In the genomic region with DNA sequence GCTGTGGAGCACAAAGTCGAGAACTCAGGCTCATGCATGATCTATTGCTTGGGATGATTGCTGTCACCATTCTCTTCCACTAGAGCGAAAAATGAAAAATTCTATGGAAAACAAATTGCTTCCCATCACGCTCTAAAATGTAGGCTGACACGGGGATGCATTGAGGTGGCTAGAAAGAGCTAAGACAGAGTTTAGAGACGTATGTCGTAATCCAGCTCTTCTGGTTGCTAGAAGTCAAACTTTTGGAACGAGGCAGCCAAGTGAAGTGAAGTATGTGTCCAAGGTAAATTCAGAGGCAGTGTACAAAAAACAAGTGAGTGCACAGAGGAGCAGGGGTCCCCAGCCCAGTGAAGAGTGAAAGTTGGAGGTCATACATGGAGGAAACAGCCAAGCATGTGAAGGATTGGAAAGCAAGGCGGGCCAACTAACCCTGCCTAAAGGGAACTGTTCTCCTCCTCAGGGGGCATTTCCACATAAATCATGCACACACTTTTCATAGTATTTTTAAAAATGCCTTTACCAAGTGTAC, we compare ENCODE assay signal across 17 cellular contexts.
"Had no signal": no experiment of that assay in that cellular context is flagged by ENCODE, and none has a peak within 500 bp of the region (broad histone marks: within the 10 kb centered on the region; RNA-seq: fewer than 3 reads in every experiment).

No MANE protein-coding gene starts in this region.

- H3K4me2 ChIP-seq: hepatocyte had no signal

- H3K4me1 ChIP-seq: esophagus squamous epithelium, upper lobe of right lung, vagina had no signal

- H3K27me3 ChIP-seq: esophagus squamous epithelium, foreskin keratinocyte, hepatocyte, ovary, tibial nerve, vagina had no signal

- H3K27ac ChIP-seq: esophagus squamous epithelium, foreskin keratinocyte, hepatocyte, neutrophil, ovary, upper lobe of right lung, vagina had no signal

- ATAC-seq: effector memory CD8-positive, alpha-beta T cell; foreskin keratinocyte; left cardiac atrium; naive thymus-derived CD4-positive, alpha-beta T cell; right cardiac atrium; stimulated activated memory B cell treated with anti-CD40 and anti-IgM and Interleukin-4, amounts not matched to agents 10 μg/mL and 1 μg/mL and 100 μg/mL, for 72 hours; upper lobe of right lung had no signal

- H3K9me3 ChIP-seq: esophagus squamous epithelium, neutrophil, ovary, tibial nerve, upper lobe of right lung, vagina had no signal

- H3K4me3 ChIP-seq: esophagus squamous epithelium, hepatocyte, ovary, tibial nerve, upper lobe of right lung, vagina had no signal

- DNase-seq: effector memory CD8-positive, alpha-beta T cell; esophagus squamous epithelium; foreskin keratinocyte; head of caudate nucleus; kidney; left cardiac atrium; left ventricle myocardium superior; naive thymus-derived CD4-positive, alpha-beta T cell; ovary; right cardiac atrium; stimulated activated CD4-positive, alpha-beta T cell treated with anti-CD3 and anti-CD28 coated beads, Interleukin-4, amount 100 ng/mL, for 24 hours; upper lobe of right lung had no signal

- H3K36me3 ChIP-seq: esophagus squamous epithelium, neutrophil, ovary, tibial nerve, upper lobe of right lung, vagina had no signal

- H2AFZ ChIP-seq: hepatocyte had no signal
